In the genomic region with DNA sequence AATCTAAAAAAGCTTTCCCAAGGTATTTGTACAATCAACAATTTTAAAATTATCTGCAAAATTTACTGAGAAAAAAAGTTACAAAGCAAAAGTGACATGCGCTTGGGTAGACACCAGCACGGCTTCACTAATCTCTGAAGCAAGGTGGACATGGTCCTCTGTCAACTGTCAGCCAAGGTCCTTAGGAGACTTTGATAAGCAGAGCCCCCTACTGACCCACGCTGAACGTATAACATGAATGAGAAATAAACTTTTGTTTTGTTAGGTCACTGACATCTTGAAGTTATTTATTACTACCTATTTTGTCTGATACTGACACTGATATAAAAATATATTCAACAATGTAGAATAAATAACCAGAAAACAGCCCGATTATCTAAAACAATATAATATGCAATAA, we compare ENCODE assay signal across 22 cellular contexts.
DNase-seq lines count a peak whose midpoint lies in the region; TF ChIP-seq lines count a peak whose summit lies in the region.
"Had no signal": no experiment of that assay in that cellular context is flagged by ENCODE, and none has a peak within 500 bp of the region (broad histone marks: within the 10 kb centered on the region; RNA-seq: fewer than 3 reads in every experiment).

No MANE protein-coding gene starts in this region.

- no peak for TF ChIP-seq POLR2A in erythroblast (IDR thresholded peaks at IDR 0.05; ENCODE audit: low read length)

- DNase-seq in GM06990 (ENCODE audit: extremely low read depth, insufficient read length): no peak
- peak; percentile 11 for DNase-seq in HT-29 (ENCODE audit: low spot score)
- DNase-seq in SK-N-DZ (ENCODE audit: low spot score): peak; percentile 9
- DNase-seq in erythroblast (lab: John Stamatoyannopoulos, UW): peak; percentile 5 to 12
- no peak for DNase-seq in NOMO-1 (lab: John Stamatoyannopoulos, UW; ENCODE audit: unreplicated experiment in 2 of 2)
- DNase-seq in NCI-H2196 (lab: John Stamatoyannopoulos, UW; ENCODE audit: unreplicated experiment): no peak
- no peak for DNase-seq in putamen (ENCODE audit: low spot score)
- DNase-seq: activated B cell treated with CpG ODN at 0.5 μM for 24 hours; activated CD4-positive, alpha-beta T cell treated with anti-CD3 and anti-CD28 coated beads, Interleukin-2, amount 50 U/mL, for 1 hour; activated naive CD4-positive, alpha-beta T cell; activated T-cell treated with anti-CD3 and anti-CD28 coated beads, Interleukin-2, amount 50 U/mL, for 4 hours; gastrocnemius medialis; hypothalamus; Karpas-422; mesenchymal stem cell; NCI-H1048; NCI-H187 treated with DMSO at 0.1 percent for 48 hours; NCI-H2171 treated with DMSO at 0.1 percent for 48 hours; NCI-H524 treated with DMSO at 0.1 percent for 48 hours; stimulated activated CD4-positive, alpha-beta T cell treated with anti-CD3 and anti-CD28 coated beads, Interleukin-4, amount 100 ng/mL, for 4 hours; upper lobe of right lung had no signal

- TF ChIP-seq CTCF in GM06990 (IDR thresholded peaks at IDR 0.05; ENCODE audit: insufficient read depth, low read length, poor library complexity, severe bottlenecking): peak; percentile 7

- no peaks in the 10 kb centered on the region; the same call in 1 of the 2 replicates for H3K27me3 ChIP-seq in GM06990 (replicated peaks; ENCODE audit: control insufficient read depth, insufficient read depth, low read length)
- H3K27me3 ChIP-seq: gastrocnemius medialis, suprapubic skin, upper lobe of right lung had no signal

- no peaks in the 10 kb centered on the region for H3K36me3 ChIP-seq in GM06990 (ENCODE audit: control insufficient read depth, insufficient read depth, low read length)
- H3K36me3 ChIP-seq: gastrocnemius medialis, suprapubic skin, upper lobe of right lung had no signal

- H3K4me3 ChIP-seq in GM06990 (replicated peaks; ENCODE audit: low read depth, low read length): no peak overlapping the region
- H3K4me3 ChIP-seq: gastrocnemius medialis, suprapubic skin, upper lobe of right lung had no signal

Comparison
In these comparisons a context has a peak if more than half of its experiments do, and no peak if none do; other contexts are left out.
1. DNase-seq: peak in HT-29 (single experiment), SK-N-DZ (single experiment) and erythroblast (2 of 2); none in GM06990 (single experiment), NOMO-1 (0 of 2), NCI-H2196 (single experiment) and putamen (single experiment).